ENCODE assay signal across 8 cellular contexts in the genomic region with DNA sequence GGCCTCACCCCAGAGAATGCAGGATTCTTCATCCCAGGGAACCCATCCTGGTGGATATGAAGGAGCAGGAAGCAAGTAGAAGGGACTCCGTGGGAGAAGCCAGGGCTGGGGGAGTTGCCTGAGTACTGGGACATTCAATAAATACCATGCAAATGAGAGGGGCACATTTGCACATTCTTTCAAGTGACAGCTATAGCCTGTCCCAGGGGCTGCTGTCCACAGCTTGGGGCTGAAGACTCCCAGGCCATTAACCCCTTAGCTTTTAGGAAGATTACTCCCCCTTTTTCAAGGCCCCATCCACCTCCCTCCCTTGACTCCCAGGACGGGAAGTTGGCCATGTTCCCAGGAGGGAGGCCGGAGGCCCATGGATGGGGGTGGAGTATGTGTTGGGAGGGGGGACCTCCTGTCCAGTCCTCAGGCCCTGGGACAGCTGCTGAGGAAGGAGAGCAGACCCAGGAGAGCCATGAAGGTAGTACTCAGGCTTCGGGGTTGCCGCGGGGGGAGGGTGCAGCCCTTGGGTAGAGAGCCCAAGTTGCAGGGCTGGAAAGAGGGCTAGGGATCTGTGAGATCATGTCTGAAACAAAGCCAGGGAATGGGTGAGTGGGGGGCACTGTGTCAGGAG. TPM values are rescaled to one million over a fixed set of nuclear protein-coding genes. Genes with fewer than 3 reads are reported as not detected.
DNase-seq lines count a peak whose midpoint lies in the region; ATAC-seq and TF ChIP-seq lines count a peak whose summit lies in the region.

No MANE protein-coding gene starts in this region.

- H3K27me3 ChIP-seq in CD4-positive, CD25-positive, alpha-beta regulatory T cell (ENCODE audit: control insufficient read depth, insufficient read depth, low read length), result no peaks in the 10 kb centered on the region
- H3K27me3 ChIP-seq in RWPE2 (ENCODE audit: insufficient read depth, poor library complexity, severe bottlenecking) (no peaks in the 10 kb centered on the region), osteoblast (ENCODE audit: insufficient read depth, low read length) (no peaks in the 10 kb centered on the region)

- H3K4me1 Mint-ChIP-seq in CD4-positive, CD25-positive, alpha-beta regulatory T cell, result peaks cover 0 to 22% (median 9%) of the 10 kb centered on the region in 4 donors

- in situ Hi-C loops in KBM-7 (cut with MboI; ENCODE audit: low pct_unique_long_range_greater_than_20kb, low sequenced_read_pairs), result no loop called here

- TF ChIP-seq CTCF in RWPE2 (IDR thresholded peaks at IDR 0.05; ENCODE audit: poor library complexity, severe bottlenecking), result peak; percentile 23
- no peak for TF ChIP-seq CTCF in foreskin fibroblast (IDR thresholded peaks at IDR 0.05; ENCODE audit: low read depth, low read length)
- no peak for TF ChIP-seq CTCF in osteoblast (IDR thresholded peaks at IDR 0.05; ENCODE audit: extremely low read depth, low read depth, low read length)

- H3K27ac Mint-ChIP-seq in CD4-positive, CD25-positive, alpha-beta regulatory T cell, result peak overlapping the region; percentile 8 to 93 (median 69)

- H4K20me1 ChIP-seq in osteoblast (ENCODE audit: insufficient read depth, low read length), result no peaks in the 10 kb centered on the region

- DNase-seq in CD4-positive, CD25-positive, alpha-beta regulatory T cell, result no peak
- DNase-seq in RWPE2 (ENCODE audit: low spot score) (peak; percentile 66), foreskin fibroblast (peak; percentile 79 to 85), osteoblast (ENCODE audit: insufficient read length, low spot score, missing footprints) (peak; percentile 93), KBM-7 (no peak)
- DNase-seq in activated CD4-positive, CD25-positive, alpha-beta regulatory T cell (lab: John Stamatoyannopoulos, UW), result no peak

- no peak overlapping the region for H3K27ac ChIP-seq in CD4-positive, CD25-positive, alpha-beta regulatory T cell (ENCODE audit: insufficient read depth, low read length, poor library complexity, severe bottlenecking)
- peak overlapping the region; percentile 95 for H3K27ac ChIP-seq in RWPE2 (ENCODE audit: poor library complexity, severe bottlenecking)
- peak overlapping the region; percentile 82 for H3K27ac ChIP-seq in osteoblast (ENCODE audit: low read depth, low read length)

- no peak overlapping the region for H2AFZ ChIP-seq in osteoblast (ENCODE audit: low read length)

- no peak overlapping the region for H3K4me3 ChIP-seq in CD4-positive, CD25-positive, alpha-beta regulatory T cell (ENCODE audit: low read depth, low read length)
- H3K4me3 ChIP-seq in RWPE2 (ENCODE audit: severe bottlenecking), result peak overlapping the region; percentile 44
- H3K4me3 ChIP-seq in foreskin fibroblast (ENCODE audit: low read depth in 1 of 2, low read length in 2 of 2), result peak overlapping the region; percentile 77 to 88
- peak overlapping the region; percentile 79 for H3K4me3 ChIP-seq in osteoblast (ENCODE audit: insufficient read depth, low read length)

- no peaks in the 10 kb centered on the region for H3K36me3 ChIP-seq in CD4-positive, CD25-positive, alpha-beta regulatory T cell (ENCODE audit: control insufficient read depth, insufficient read depth, low read length)
- H3K36me3 ChIP-seq in RWPE2 (ENCODE audit: low read depth) (peaks cover 10% of the 10 kb centered on the region), osteoblast (ENCODE audit: insufficient read depth, low read length) (peaks cover 10% of the 10 kb centered on the region)

- peaks cover 39% of the 10 kb centered on the region for H3K79me2 ChIP-seq in osteoblast (ENCODE audit: insufficient read depth, low read length)

- peaks cover 0 to 2% (median 0%) of the 10 kb centered on the region in 7 donors for H3K9me3 Mint-ChIP-seq in CD4-positive, CD25-positive, alpha-beta regulatory T cell

- H3K27me3 Mint-ChIP-seq in CD4-positive, CD25-positive, alpha-beta regulatory T cell, result no peaks in the 10 kb centered on the region

- no peak for ATAC-seq in CD4-positive, CD25-positive, alpha-beta regulatory T cell (ENCODE audit: low read depth in 2 of 2)
- ATAC-seq in RWPE2 (ENCODE audit: low read depth) (no peak), GM21723 (IDR thresholded peaks at IDR 0.05; ENCODE audit: unreplicated experiment) (no peak), GM21576 (IDR thresholded peaks at IDR 0.05; ENCODE audit: unreplicated experiment) (no peak)

- H3K9me3 ChIP-seq in CD4-positive, CD25-positive, alpha-beta regulatory T cell (ENCODE audit: control insufficient read depth in 2 of 2, low read length in 2 of 2), result no peaks in the 10 kb centered on the region
- H3K9me3 ChIP-seq in RWPE2 (ENCODE audit: severe bottlenecking) (no peaks in the 10 kb centered on the region), osteoblast (ENCODE audit: low read depth, low read length) (no peaks in the 10 kb centered on the region)

- no peaks in the 10 kb centered on the region for H3K36me3 Mint-ChIP-seq in CD4-positive, CD25-positive, alpha-beta regulatory T cell

- peak overlapping the region; percentile 33 to 65 (median 62) for H3K4me3 Mint-ChIP-seq in CD4-positive, CD25-positive, alpha-beta regulatory T cell

- H3K4me1 ChIP-seq in CD4-positive, CD25-positive, alpha-beta regulatory T cell (ENCODE audit: control insufficient read depth, insufficient read depth, low read length, poor library complexity, severe bottlenecking), result peaks cover 22% of the 10 kb centered on the region
- H3K4me1 ChIP-seq in RWPE2 (ENCODE audit: insufficient read depth, poor library complexity, severe bottlenecking) (peaks cover 55% of the 10 kb centered on the region), osteoblast (ENCODE audit: insufficient read depth, low read length) (peaks cover 75% of the 10 kb centered on the region)

- H3K4me2 ChIP-seq in osteoblast (ENCODE audit: insufficient read depth, low read length), result peak overlapping the region; percentile 73

RNA-seq across cellular contexts. Expression of gene TNS2, which starts 1.0 kb away (rescaled TPM):
- 1.4 TPM for total RNA-seq in CD4-positive, CD25-positive, alpha-beta regulatory T cell
- polyA plus RNA-seq in CD4-positive, CD25-positive, alpha-beta regulatory T cell, result under 1 TPM in 1 of 4 donors, not detected in 3; 0.09 TPM
- total RNA-seq in osteoblast, result 72.0 and 76.0 TPM in 2 replicates

RNA-seq across cellular contexts. Expression of gene SPRYD3, which starts 30.3 kb away (rescaled TPM):
- total RNA-seq in CD4-positive, CD25-positive, alpha-beta regulatory T cell, result 25.9 TPM
- polyA plus RNA-seq in CD4-positive, CD25-positive, alpha-beta regulatory T cell, result 10 to 100 TPM; 34.1 to 59.2 (median 45.9) TPM
- 25.6 and 26.8 TPM in 2 replicates for total RNA-seq in osteoblast

RNA-seq across cellular contexts. Expression of gene EIF4B, which starts 42.6 kb away (rescaled TPM):
- 506 TPM for total RNA-seq in CD4-positive, CD25-positive, alpha-beta regulatory T cell
- 100 to 1,000 TPM in 2 of 4 donors, 10 to 100 TPM in 2; 71.3 to 116 (median 103) TPM for polyA plus RNA-seq in CD4-positive, CD25-positive, alpha-beta regulatory T cell
- total RNA-seq in osteoblast, result 1,135 and 1,332 TPM in 2 replicates

RNA-seq across cellular contexts. Expression of gene IGFBP6, which starts 48.6 kb away (rescaled TPM):
- not detected for total RNA-seq in CD4-positive, CD25-positive, alpha-beta regulatory T cell
- under 1 TPM in 1 of 4 donors, not detected in 3; 0.84 TPM for polyA plus RNA-seq in CD4-positive, CD25-positive, alpha-beta regulatory T cell
- 431 and 577 TPM in 2 replicates for total RNA-seq in osteoblast

RNA-seq across cellular contexts. Expression of gene SOAT2, which starts 54.4 kb away (rescaled TPM):
- total RNA-seq in CD4-positive, CD25-positive, alpha-beta regulatory T cell, result 0.37 TPM
- not detected for polyA plus RNA-seq in CD4-positive, CD25-positive, alpha-beta regulatory T cell
- not detected in 2 replicates for total RNA-seq in osteoblast

Comparison
In these comparisons a context has a peak if more than half of its experiments do, and no peak if none do; other contexts are left out.
1. DNase-seq: peak in RWPE2 (single experiment), foreskin fibroblast (2 of 2) and osteoblast (single experiment); none in CD4-positive, CD25-positive, alpha-beta regulatory T cell (0 of 3), activated CD4-positive, CD25-positive, alpha-beta regulatory T cell (0 of 4) and KBM-7 (single experiment).
2. RNA of gene TNS2, which starts 1.0 kb away (total RNA-seq): 72.0 to 76.0 TPM in osteoblast; 1.4 TPM in CD4-positive, CD25-positive, alpha-beta regulatory T cell (single experiment); every median in the first group is over 10 times any median in the second.